Comparison of ENCODE assay signal across 8 cellular contexts in genomic region chr15:93037341-93038063, GRCh38. TPM values are rescaled to one million over a fixed set of nuclear protein-coding genes. Genes with fewer than 3 reads are reported as not detected.
DNase-seq lines count a peak whose midpoint lies in the region; ATAC-seq and TF ChIP-seq lines count a peak whose summit lies in the region.

No MANE protein-coding gene starts in this region.

- H3K36me3 ChIP-seq in H7 (replicated peaks; ENCODE audit: control insufficient read depth, insufficient read depth, low read length), result no peaks in the 10 kb centered on the region
- H3K36me3 ChIP-seq in RWPE2 (ENCODE audit: low read depth), result no peaks in the 10 kb centered on the region
- no peaks in the 10 kb centered on the region for H3K36me3 ChIP-seq in gastrocnemius medialis
- H3K36me3 ChIP-seq in MG63, result no peaks in the 10 kb centered on the region

- TF ChIP-seq CTCF in RWPE2 (IDR thresholded peaks at IDR 0.05; ENCODE audit: poor library complexity, severe bottlenecking) (peak; percentile 36), gastrocnemius medialis (IDR thresholded peaks at IDR 0.05 in 4 of 5, conservative IDR thresholded peaks at IDR 0.05 in 1 of 5) (peak in 2 of 5 experiments; percentile 12 to 31)

- H3K27me3 ChIP-seq in H7 (ENCODE audit: control insufficient read depth, insufficient read depth, low read length), result no peaks in the 10 kb centered on the region
- H3K27me3 ChIP-seq in RWPE2 (ENCODE audit: insufficient read depth, poor library complexity, severe bottlenecking), result no peaks in the 10 kb centered on the region
- H3K27me3 ChIP-seq in gastrocnemius medialis, result no peaks in the 10 kb centered on the region
- no peaks in the 10 kb centered on the region for H3K27me3 ChIP-seq in MG63

- no peak overlapping the region for H3K4me3 ChIP-seq in H7 (ENCODE audit: insufficient read depth, low read depth, low read length)
- H3K4me3 ChIP-seq in RWPE2 (ENCODE audit: severe bottlenecking), result no peak overlapping the region
- no peak overlapping the region for H3K4me3 ChIP-seq in gastrocnemius medialis
- H3K4me3 ChIP-seq in MG63, result no peak overlapping the region

- H3K27ac ChIP-seq in RWPE2 (ENCODE audit: poor library complexity, severe bottlenecking) (no peak overlapping the region), gastrocnemius medialis (peak overlapping the region; percentile 34 to 68 (median 54))

- in situ Hi-C loops in gastrocnemius medialis (cut with MboI; ENCODE audit: low sequenced_read_pairs in 4 of 4), result loop anchor here in 3 of 4 donors (5.0 to 25.0 kb wide), 6 partner anchors 927 to 1275 kb away; no protein-coding TSS in a partner anchor

- peak; percentile 76 for ATAC-seq in RWPE2 (ENCODE audit: low read depth)
- ATAC-seq in gastrocnemius medialis, result peak; percentile 73 to 79
- ATAC-seq in GM18505 (IDR thresholded peaks at IDR 0.05; ENCODE audit: unreplicated experiment), result no peak

- no peak for TF ChIP-seq POLR2A in gastrocnemius medialis (IDR thresholded peaks at IDR 0.05)
- no peak for TF ChIP-seq POLR2A in GM18505 (IDR thresholded peaks at IDR 0.05; ENCODE audit: borderline replicate concordance, extremely low read depth, insufficient read depth, insufficient read length)

- DNase-seq in H7 (peak; percentile 67), RWPE2 (ENCODE audit: low spot score) (peak; percentile 72), globus pallidus (ENCODE audit: low spot score) (peak; percentile 75), gastrocnemius medialis (peak in 1 of 2 donors; percentile 67), germinal center (ENCODE audit: low spot score) (no peak), MG63 (no peak)
- no peak for DNase-seq in stimulated activated CD4-positive, alpha-beta T cell treated with anti-CD3 and anti-CD28 coated beads, Interleukin-2, amount 100 ng/mL, for 24 hours

- intact Hi-C loops in gastrocnemius medialis (cut with DNase I; ENCODE audit: low total_unique reads), result loop anchor here (5.0 kb wide), 1 partner anchor 1285 kb away; no protein-coding TSS in a partner anchor

- H3K9me3 ChIP-seq in RWPE2 (ENCODE audit: severe bottlenecking) (no peaks in the 10 kb centered on the region), gastrocnemius medialis (no peaks in the 10 kb centered on the region), MG63 (no peaks in the 10 kb centered on the region)

- no peaks in the 10 kb centered on the region for H3K4me1 ChIP-seq in RWPE2 (ENCODE audit: insufficient read depth, poor library complexity, severe bottlenecking)
- peaks cover 9 to 17% of the 10 kb centered on the region in 2 donors for H3K4me1 ChIP-seq in gastrocnemius medialis

RNA-seq across cellular contexts. Expression of gene RGMA, which starts 51.5 kb away (rescaled TPM):
- 32.6 and 34.3 TPM in 2 replicates for total RNA-seq in H7 (2014; rRNA removed; shearing (Covaris generic))
- total RNA-seq in gastrocnemius medialis, result 100 to 1,000 TPM; 150 to 290 (median 184) TPM
- 0.47 TPM in 1 of 2 replicates, not detected in the other for total RNA-seq in MG63 (2014; rRNA removed; shearing (Covaris generic); ENCODE audit: low replicate concordance)

Comparison
In these comparisons a context has a peak if more than half of its experiments do, and no peak if none do; other contexts are left out.
1. DNase-seq: peak in H7 (single experiment), RWPE2 (single experiment) and globus pallidus (single experiment); none in stimulated activated CD4-positive, alpha-beta T cell treated with anti-CD3 and anti-CD28 coated beads, Interleukin-2, amount 100 ng/mL, for 24 hours (0 of 2), germinal center (single experiment) and MG63 (single experiment).
2. RNA of gene RGMA, which starts 51.5 kb away (total RNA-seq): 150 to 290 TPM in gastrocnemius medialis and 32.6 to 34.3 TPM in H7; 0.47 TPM in MG63; every median in the first group is over 10 times any median in the second.